In genomic region chr5:12367973-12368372, GRCh38 we compare ENCODE assay signal across 37 cellular contexts.
"Had no signal": no experiment of that assay in that cellular context is flagged by ENCODE, and none has a peak within 500 bp of the region (broad histone marks: within the 10 kb centered on the region; RNA-seq: fewer than 3 reads in every experiment).

No MANE protein-coding gene starts in this region.

- DNase-seq: activated effector memory CD4-positive, alpha-beta T cell treated with anti-CD3 and anti-CD28 coated beads, Interleukin-2, amount 50 U/mL, for 16 hours; activated effector memory CD4-positive, alpha-beta T cell treated with Interleukin-2 at 50 U/mL for 16 hours; activated gamma-delta T cell; activated gamma-delta T cell treated with Interleukin-2 at 50 U/mL for 16 hours; activated naive CD4-positive, alpha-beta T cell; activated naive CD4-positive, alpha-beta T cell treated with anti-CD3 and anti-CD28 coated beads for 36 hours; activated naive CD4-positive, alpha-beta T cell treated with anti-CD3 and anti-CD28 coated beads, Interleukin-2, amount 10 ng/mL, durations not matched to agents 7 days and 5 days; activated naive CD4-positive, alpha-beta T cell treated with anti-CD3 and anti-CD28 coated beads, Interleukin-2, amount 50 U/mL, for 16 hours; activated naive CD4-positive, alpha-beta T cell treated with Interleukin-2 at 50 U/mL for 16 hours; activated naive CD8-positive, alpha-beta T cell treated with anti-CD3 and anti-CD28 coated beads for 36 hours; activated naive CD8-positive, alpha-beta T cell treated with anti-CD3 and anti-CD28 coated beads, Interleukin-2, amount 10 ng/mL, durations not matched to agents 7 days and 5 days; activated naive CD8-positive, alpha-beta T cell treated with anti-CD3 and anti-CD28 coated beads, Interleukin-2, amount 50 U/mL, for 24 hours; activated T-cell treated with anti-CD3 and anti-CD28 coated beads, Interleukin-2, amount 50 U/mL, for 1 hour; activated T-cell treated with anti-CD3 and anti-CD28 coated beads, Interleukin-2, amount 50 U/mL, for 24 hours; activated T-cell treated with anti-CD3 and anti-CD28 coated beads, Interleukin-2, amount 50 U/mL, for 4 hours; activated T-cell treated with anti-CD3 and anti-CD28 coated beads, Interleukin-2, amount 50 U/mL, for 48 hours; activated T-cell treated with anti-CD3 and anti-CD28 coated beads, Interleukin-2, amount 50 U/mL, for 72 hours; adrenal gland; amniotic stem cell; amygdala; aorta; body of pancreas; brain microvascular endothelial cell; caudate nucleus; central memory CD4-positive, alpha-beta T cell; cerebellar nuclear complex had no signal

- H3K36me3 Mint-ChIP-seq: activated naive CD4-positive, alpha-beta T cell treated with anti-CD3 and anti-CD28 coated beads, Interleukin-2, amount 10 ng/mL, durations not matched to agents 7 days and 5 days; activated naive CD4-positive, alpha-beta T cell treated with anti-CD3 and anti-CD28 coated beads, Interleukin-2, amount 50 U/mL, for 24 hours; activated naive CD4-positive, alpha-beta T cell treated with anti-CD3 and anti-CD28 coated beads, Interleukin-2, amount 50 U/mL, for 72 hours; activated naive CD8-positive, alpha-beta T cell; activated naive CD8-positive, alpha-beta T cell treated with anti-CD3 and anti-CD28 coated beads for 36 hours; activated naive CD8-positive, alpha-beta T cell treated with anti-CD3 and anti-CD28 coated beads, Interleukin-2, amount 10 ng/mL, durations not matched to agents 7 days and 5 days; brain had no signal

- H3K27ac Mint-ChIP-seq: activated naive CD4-positive, alpha-beta T cell treated with anti-CD3 and anti-CD28 coated beads for 36 hours; activated naive CD4-positive, alpha-beta T cell treated with anti-CD3 and anti-CD28 coated beads, Interleukin-2, amount 10 ng/mL, durations not matched to agents 7 days and 5 days; activated naive CD4-positive, alpha-beta T cell treated with anti-CD3 and anti-CD28 coated beads, Interleukin-2, amount 50 U/mL, for 24 hours; activated naive CD4-positive, alpha-beta T cell treated with anti-CD3 and anti-CD28 coated beads, Interleukin-2, amount 50 U/mL, for 72 hours; activated naive CD8-positive, alpha-beta T cell; activated naive CD8-positive, alpha-beta T cell treated with anti-CD3 and anti-CD28 coated beads for 36 hours; activated naive CD8-positive, alpha-beta T cell treated with anti-CD3 and anti-CD28 coated beads, Interleukin-2, amount 10 ng/mL, durations not matched to agents 7 days and 5 days; activated naive CD8-positive, alpha-beta T cell treated with anti-CD3 and anti-CD28 coated beads, Interleukin-2, amount 50 U/mL, for 24 hours; activated T-cell treated with anti-CD3 and anti-CD28 coated beads, Interleukin-2, amount 50 U/mL, for 24 hours; activated T-cell treated with anti-CD3 and anti-CD28 coated beads, Interleukin-2, amount 50 U/mL, for 72 hours; activated T-helper 1 cell treated with anti-CD3 and anti-CD28 coated beads, Interleukin-12 subunit alpha, Interleukin-12 subunit beta, Interleukin-2, Interleukin-4 antibody, amounts not matched to agents 30 ng/mL and 10 ng/mL and 1 ng/mL, durations not matched to agents 14 hours and 24 hours and 36 hours; activated T-helper 17 cell treated with anti-CD3 and anti-CD28 coated beads, Interleukin-2, amount 50 U/mL, for 72 hours; activated T-helper 2 cell treated with anti-CD3 and anti-CD28 coated beads, Interferon-gamma antibody, Interleukin-2, Interleukin-4, amounts not matched to agents 10 μg/mL and 5 μg/mL and 100 μg/mL, durations not matched to agents 14 hours and 24 hours and 36 hours; brain had no signal

- H3K4me3 Mint-ChIP-seq: activated naive CD4-positive, alpha-beta T cell treated with anti-CD3 and anti-CD28 coated beads for 36 hours; activated naive CD4-positive, alpha-beta T cell treated with anti-CD3 and anti-CD28 coated beads, Interleukin-2, amount 10 ng/mL, durations not matched to agents 7 days and 5 days; activated naive CD4-positive, alpha-beta T cell treated with anti-CD3 and anti-CD28 coated beads, Interleukin-2, amount 50 U/mL, for 24 hours; activated naive CD8-positive, alpha-beta T cell; activated naive CD8-positive, alpha-beta T cell treated with anti-CD3 and anti-CD28 coated beads for 36 hours; activated naive CD8-positive, alpha-beta T cell treated with anti-CD3 and anti-CD28 coated beads, Interleukin-2, amount 10 ng/mL, durations not matched to agents 7 days and 5 days; activated naive CD8-positive, alpha-beta T cell treated with anti-CD3 and anti-CD28 coated beads, Interleukin-2, amount 50 U/mL, for 24 hours; activated T-cell treated with anti-CD3 and anti-CD28 coated beads, Interleukin-2, amount 50 U/mL, for 24 hours; activated T-cell treated with anti-CD3 and anti-CD28 coated beads, Interleukin-2, amount 50 U/mL, for 4 hours; activated T-cell treated with anti-CD3 and anti-CD28 coated beads, Interleukin-2, amount 50 U/mL, for 72 hours; activated T-helper 1 cell treated with anti-CD3 and anti-CD28 coated beads, Interleukin-12 subunit alpha, Interleukin-12 subunit beta, Interleukin-2, Interleukin-4 antibody, amounts not matched to agents 30 ng/mL and 10 ng/mL and 1 ng/mL, durations not matched to agents 14 hours and 24 hours and 36 hours; activated T-helper 17 cell treated with anti-CD3 and anti-CD28 coated beads, Interleukin-2, amount 50 U/mL, for 72 hours; brain; central memory CD8-positive, alpha-beta T cell had no signal

- H3K27ac ChIP-seq: adrenal gland, ascending aorta, body of pancreas, brain microvascular endothelial cell, breast epithelium, cardiac muscle cell had no signal

- H3K4me1 ChIP-seq: adrenal gland, ascending aorta, body of pancreas, breast epithelium had no signal

- H3K4me1 Mint-ChIP-seq: activated naive CD4-positive, alpha-beta T cell treated with anti-CD3 and anti-CD28 coated beads, Interleukin-2, amount 10 ng/mL, durations not matched to agents 7 days and 5 days; activated naive CD4-positive, alpha-beta T cell treated with anti-CD3 and anti-CD28 coated beads, Interleukin-2, amount 50 U/mL, for 24 hours; activated naive CD8-positive, alpha-beta T cell treated with anti-CD3 and anti-CD28 coated beads for 36 hours; activated naive CD8-positive, alpha-beta T cell treated with anti-CD3 and anti-CD28 coated beads, Interleukin-2, amount 10 ng/mL, durations not matched to agents 7 days and 5 days; activated naive CD8-positive, alpha-beta T cell treated with anti-CD3 and anti-CD28 coated beads, Interleukin-2, amount 50 U/mL, for 24 hours; activated T-helper 17 cell treated with anti-CD3 and anti-CD28 coated beads, Interleukin-2, amount 50 U/mL, for 72 hours; brain; central memory CD8-positive, alpha-beta T cell had no signal

- H3K4me3 ChIP-seq: adrenal gland, ascending aorta, body of pancreas, breast epithelium, cardiac muscle cell had no signal

- H3K9me3 ChIP-seq: adrenal gland, ascending aorta, body of pancreas, breast epithelium had no signal

- H3K27me3 Mint-ChIP-seq: activated naive CD4-positive, alpha-beta T cell treated with anti-CD3 and anti-CD28 coated beads, Interleukin-2, amount 10 ng/mL, durations not matched to agents 7 days and 5 days; activated naive CD4-positive, alpha-beta T cell treated with anti-CD3 and anti-CD28 coated beads, Interleukin-2, amount 50 U/mL, for 24 hours; activated naive CD8-positive, alpha-beta T cell; activated naive CD8-positive, alpha-beta T cell treated with anti-CD3 and anti-CD28 coated beads for 36 hours; activated naive CD8-positive, alpha-beta T cell treated with anti-CD3 and anti-CD28 coated beads, Interleukin-2, amount 10 ng/mL, durations not matched to agents 7 days and 5 days; activated naive CD8-positive, alpha-beta T cell treated with anti-CD3 and anti-CD28 coated beads, Interleukin-2, amount 50 U/mL, for 24 hours; activated T-cell treated with anti-CD3 and anti-CD28 coated beads, Interleukin-2, amount 50 U/mL, for 24 hours; activated T-helper 17 cell treated with anti-CD3 and anti-CD28 coated beads, Interleukin-2, amount 50 U/mL, for 72 hours; brain; central memory CD8-positive, alpha-beta T cell had no signal

- H3K36me3 ChIP-seq: adrenal gland, ascending aorta, brain microvascular endothelial cell, breast epithelium, cardiac muscle cell had no signal

- H3K27me3 ChIP-seq: adrenal gland, ascending aorta, body of pancreas, brain microvascular endothelial cell, breast epithelium, cardiac muscle cell had no signal

- H3K9me3 Mint-ChIP-seq: activated naive CD4-positive, alpha-beta T cell treated with anti-CD3 and anti-CD28 coated beads, Interleukin-2, amount 50 U/mL, for 24 hours had no signal
